In the genomic region with DNA sequence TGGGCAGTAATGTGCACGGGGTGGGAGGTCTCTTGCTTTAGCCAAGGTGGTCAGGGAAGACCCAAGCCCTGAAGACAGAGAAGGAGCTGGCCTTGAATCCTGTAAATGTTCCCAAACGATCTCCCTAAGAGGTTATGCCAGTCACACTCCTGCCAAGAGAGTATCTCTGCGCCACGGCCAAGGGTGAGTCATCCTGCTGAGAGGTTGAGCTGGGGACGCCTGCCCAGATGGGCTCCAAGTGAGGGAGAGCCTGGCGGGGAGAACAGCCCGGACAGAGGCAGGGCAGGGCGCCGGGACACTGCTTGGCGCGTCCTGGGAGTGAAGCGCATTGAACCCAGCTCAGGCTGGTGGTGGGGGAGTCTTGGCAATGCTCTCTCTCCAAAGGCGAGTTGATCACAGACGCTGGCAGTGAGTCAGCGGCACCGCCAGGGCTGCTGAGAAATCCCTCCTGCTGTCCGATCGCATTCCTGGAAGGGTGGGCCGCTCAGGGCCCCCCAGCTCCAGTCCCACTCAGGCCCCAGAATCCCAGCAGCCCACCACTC, we compare ENCODE assay signal across 8 cellular contexts. TPM values are rescaled to one million over a fixed set of nuclear protein-coding genes. Genes with fewer than 3 reads are reported as not detected.
DNase-seq lines count a peak whose midpoint lies in the region; ATAC-seq, FAIRE-seq and TF ChIP-seq lines count a peak whose summit lies in the region.

No MANE protein-coding gene starts in this region.

- no peak for TF ChIP-seq POLR2A in K562 (conservative IDR thresholded peaks at IDR 0.05)

- H3K36me3 ChIP-seq in HUES48 (ENCODE audit: control insufficient read depth, insufficient read depth, low read length) = no peaks in the 10 kb centered on the region
- no peaks in the 10 kb centered on the region for H3K36me3 ChIP-seq in K562 (ENCODE audit: control insufficient read depth, insufficient read depth, low read length)
- no peaks in the 10 kb centered on the region for H3K36me3 ChIP-seq in iPS-20b (ENCODE audit: insufficient read depth, low read depth, low read length)
- H3K36me3 ChIP-seq in smooth muscle cell (ENCODE audit: low read depth) = no peaks in the 10 kb centered on the region

- H3K79me2 ChIP-seq in K562 (ENCODE audit: control insufficient read depth, insufficient read depth, low read length) (no peaks in the 10 kb centered on the region), smooth muscle cell (ENCODE audit: low read depth) (no peaks in the 10 kb centered on the region)

- 6% methylated on average over 19 of the region's 19 CpGs for WGBS in K562 (ENCODE audit: insufficient coverage, low coverage, missing lambda C conversion rate)
- WGBS in smooth muscle cell (ENCODE audit: low lambda C conversion rate) = 3% methylated on average over 18 of the region's 19 CpGs

- TF ChIP-seq RAD21 in K562 (CRISPR knock-in tag; conservative IDR thresholded peaks at IDR 0.05 in 1 of 2, IDR thresholded peaks at IDR 0.05 in 1 of 2) = no peak

- H3K27me3 ChIP-seq in HUES48 (ENCODE audit: control insufficient read depth, insufficient read depth, low read length) (no peaks in the 10 kb centered on the region), K562 (ENCODE audit: control insufficient read depth in 2 of 2, insufficient read depth in 2 of 2, low read length in 2 of 2) (no peaks in the 10 kb centered on the region), iPS-20b (ENCODE audit: insufficient read depth, low read length) (no peaks in the 10 kb centered on the region), smooth muscle cell (ENCODE audit: low read depth) (no peaks in the 10 kb centered on the region)

- in situ Hi-C loops in K562 (cut with MboI) = no loop called here

- POLR2A ChIA-PET in K562 (lab: Yijun Ruan, JAX) = interaction anchor here (0.5 to 1.4 kb wide), 4 partner anchors 16 to 756 kb away, joined by 3 to 5 read pairs (median 3); no protein-coding TSS in a partner anchor

- no peaks in the 10 kb centered on the region for H4K20me1 ChIP-seq in K562 (replicated peaks; ENCODE audit: control insufficient read depth, insufficient read depth, low read length)
- H4K20me1 ChIP-seq in smooth muscle cell (ENCODE audit: low read depth) = no peaks in the 10 kb centered on the region

- H3K9me3 ChIP-seq in HUES48 (ENCODE audit: control insufficient read depth, insufficient read depth, low read length) (no peaks in the 10 kb centered on the region), K562 (replicated peaks; ENCODE audit: control insufficient read depth, insufficient read depth, low read depth, low read length) (no peaks in the 10 kb centered on the region), iPS-20b (ENCODE audit: insufficient read depth, low read depth, low read length) (no peaks in the 10 kb centered on the region), smooth muscle cell (replicated peaks; ENCODE audit: low read depth) (no peaks in the 10 kb centered on the region)

- CTCF ChIA-PET in K562 (lab: Yijun Ruan, JAX; ENCODE audit: low intra/inter-chr PET ratio) = no interaction called here

- H3K4me3 ChIP-seq in HUES48 (ENCODE audit: low read depth, low read length) = peak overlapping the region; percentile 49
- no peak overlapping the region for H3K4me3 ChIP-seq in K562
- H3K4me3 ChIP-seq in iPS-20b (ENCODE audit: low read length) = peak overlapping the region; percentile 33; the same call in 1 of the 2 replicates
- H3K4me3 ChIP-seq in smooth muscle cell = no peak overlapping the region

- peak; percentile 46 for FAIRE-seq in K562 (lab: Jason Lieb, UNC)

- peak overlapping the region; percentile 80; the same call in 1 of the 2 replicates for H2AFZ ChIP-seq in K562 (ENCODE audit: low read depth, low read length)
- H2AFZ ChIP-seq in smooth muscle cell (ENCODE audit: low read depth) = peak overlapping the region; percentile 84

- H3K9ac ChIP-seq in HUES48 (ENCODE audit: low read depth, low read length) = peak overlapping the region; percentile 54
- peak overlapping the region; percentile 5 to 93; a peak in 3 of 4 replicates for H3K9ac ChIP-seq in K562 (ENCODE audit: insufficient read depth in 1 of 2, low read depth in 2 of 2, low read length in 2 of 2)
- peak overlapping the region; percentile 50; the same call in 1 of the 2 replicates for H3K9ac ChIP-seq in iPS-20b (ENCODE audit: low read depth, low read length)
- peak overlapping the region; percentile 55 for H3K9ac ChIP-seq in smooth muscle cell (ENCODE audit: low read depth)

- H3K9me1 ChIP-seq in K562 (ENCODE audit: control insufficient read depth, insufficient read depth, low read length) = no peaks in the 10 kb centered on the region

- peak overlapping the region; percentile 75 for H3K27ac ChIP-seq in HUES48 (ENCODE audit: low read depth, low read length)
- H3K27ac ChIP-seq in K562 (ENCODE audit: extremely low read depth, low read depth, low read length) = no peak overlapping the region; the same call in 2 of the 3 replicates
- H3K27ac ChIP-seq in iPS-20b (ENCODE audit: low read length) = no peak overlapping the region
- H3K27ac ChIP-seq in smooth muscle cell (ENCODE audit: low read depth) = peak overlapping the region; percentile 91

- peak; percentile 76 for ATAC-seq in K562
- ATAC-seq in HG03159 (IDR thresholded peaks at IDR 0.05; ENCODE audit: unreplicated experiment) = no peak

- no peak for TF ChIP-seq EP300 in K562 (IDR thresholded peaks at IDR 0.05; ENCODE audit: low read length)

- peaks cover 16% of the 10 kb centered on the region for H3K4me1 ChIP-seq in HUES48 (ENCODE audit: control insufficient read depth, insufficient read depth, low read length)
- H3K4me1 ChIP-seq in K562 (replicated peaks in 1 of 2; ENCODE audit: control insufficient read depth in 2 of 2, insufficient read depth in 2 of 2, low read length in 2 of 2) = peaks cover 16 to 19% of the 10 kb centered on the region in 2 experiments; a peak in 4 of 5 replicates
- 0 out of 2 replicates have a peak, but pooled peaks cover 4% of the 10 kb centered on the region for H3K4me1 ChIP-seq in iPS-20b (ENCODE audit: insufficient read depth, low read length)
- peaks cover 7% of the 10 kb centered on the region for H3K4me1 ChIP-seq in smooth muscle cell (ENCODE audit: low read depth)

- peak; percentile 88 for DNase-seq in AG08396 (ENCODE audit: low spot score)
- DNase-seq in K562 (ENCODE audit: extremely low read depth in 1 of 4, low spot score in 3 of 4) = peak; percentile 52 to 62 (median 58)
- DNase-seq in smooth muscle cell (lab: John Stamatoyannopoulos, UW; ENCODE audit: unreplicated experiment) = peak; percentile 54
- no peak for DNase-seq in activated T-cell treated with anti-CD3 and anti-CD28 coated beads, Interleukin-2, amount 50 U/mL, for 48 hours
- no peak for DNase-seq in NCI-H748 treated with DMSO at 0.1 percent for 48 hours (lab: John Stamatoyannopoulos, UW)

- peak in 1 of 3 experiments; percentile 0; a peak in 1 of 6 replicates for TF ChIP-seq CTCF in K562 (IDR thresholded peaks at IDR 0.05 in 2 of 3, conservative IDR thresholded peaks at IDR 0.05 in 1 of 3; ENCODE audit: insufficient read depth in 2 of 3, low read depth in 1 of 3, low read length in 3 of 3)
- no peak for TF ChIP-seq CTCF in smooth muscle cell (IDR thresholded peaks at IDR 0.05; ENCODE audit: borderline replicate concordance, insufficient read depth, poor library complexity, severe bottlenecking)

- no TSS peak for BruUV-seq in K562 (replicated peaks; lab: Mats Ljungman, UMichigan)

- intact Hi-C loops in K562 (cut with micrococcal nuclease) = no loop called here

- peak overlapping the region; percentile 57 for H3K4me2 ChIP-seq in K562 (ENCODE audit: insufficient read depth, low read length)
- H3K4me2 ChIP-seq in smooth muscle cell = peak overlapping the region; percentile 69

- peaks cover 29% of the 10 kb centered on the region for H3F3A ChIP-seq in smooth muscle cell (ENCODE audit: low read depth)

RNA-seq across cellular contexts. Expression of a gene that starts 16.4 kb away (rescaled TPM):
- not detected in 2 replicates for total RNA-seq in K562 (2011; cell fraction: chromatin; rRNA removed; ENCODE audit: low replicate concordance)
- not detected in 2 replicates for total RNA-seq in K562 (2011; cell fraction: nucleolus; rRNA removed)
- total RNA-seq in K562 (2011; cell fraction: nucleoplasm; rRNA removed) = 0.37 TPM in 1 of 2 replicates, not detected in the other
- total RNA-seq in K562 (2014; rRNA removed) (0.37 and 0.54 TPM in 2 replicates), K562 (2014; rRNA removed; fragmentation: Illumina TruSeq; extraction: Trizol) (0.22 TPM in 1 of 2 replicates, not detected in the other), K562 (2015; rRNA removed; fragmentation: Illumina TruSeq; extraction: Trizol) (0.26 TPM in 1 of 2 replicates, not detected in the other), K562 (2021) (0.42 and 0.62 TPM in 2 replicates), smooth muscle cell (1.7 TPM in 1 of 2 replicates, not detected in the other)
- polyA plus RNA-seq in K562 (2011; rRNA removed) (0.38 and 0.46 TPM in 2 replicates), K562 (2014; fragmentation: Illumina TruSeq; extraction: Trizol) (0.09 and 0.28 TPM in 2 replicates), K562 (2014; fragmentation: Nextera tagmentation; extraction: Ambion mirVana) (under 1 TPM in 1 of 2 experiments, not detected in 1; 0.14 TPM), K562 (2014; rRNA removed) (0.11 and 0.32 TPM in 2 replicates), smooth muscle cell (0.13 and 2.3 TPM in 2 replicates)
- polyA plus RNA-seq in K562 (2011; cell fraction: cytosol; rRNA removed) = 0.37 and 1.5 TPM in 2 replicates
- 0.10 and 0.14 TPM in 2 replicates for polyA plus RNA-seq in K562 (2011; cell fraction: nucleus; rRNA removed)
- polyA plus RNA-seq in K562 (2012) = 0.53 and 1.2 TPM in 2 replicates
- polyA minus RNA-seq in K562 (2011; rRNA and poly(A)+ RNA removed) = 0.30 TPM in 1 of 2 replicates, not detected in the other
- not detected in 2 replicates for polyA minus RNA-seq in K562 (2011; cell fraction: cytosol; rRNA and poly(A)+ RNA removed)
- not detected in 2 replicates for polyA minus RNA-seq in K562 (2011; cell fraction: nucleus; rRNA and poly(A)+ RNA removed)

RNA-seq across cellular contexts. Expression of a gene that starts 38.1 kb away (rescaled TPM):
- not detected in 2 replicates for total RNA-seq in K562 (2011; cell fraction: chromatin; rRNA removed; ENCODE audit: low replicate concordance)
- total RNA-seq in K562 (2011; cell fraction: nucleolus; rRNA removed) = not detected in 2 replicates
- not detected in 2 replicates for total RNA-seq in K562 (2011; cell fraction: nucleoplasm; rRNA removed)
- total RNA-seq in K562 (2014; rRNA removed) (not detected in 2 replicates), K562 (2014; rRNA removed; fragmentation: Illumina TruSeq; extraction: Trizol) (not detected in 2 replicates), K562 (2015; rRNA removed; fragmentation: Illumina TruSeq; extraction: Trizol) (not detected in 2 replicates), K562 (2021) (not detected in 2 replicates), smooth muscle cell (not detected in 2 replicates)
- polyA plus RNA-seq in K562 (2011; rRNA removed) (not detected in 2 replicates), K562 (2014; fragmentation: Illumina TruSeq; extraction: Trizol) (not detected in 2 replicates), K562 (2014; fragmentation: Nextera tagmentation; extraction: Ambion mirVana) (not detected), K562 (2014; rRNA removed) (not detected in 2 replicates), smooth muscle cell (0.43 TPM in 1 of 2 replicates, not detected in the other)
- polyA plus RNA-seq in K562 (2011; cell fraction: cytosol; rRNA removed) = 0.09 TPM in 1 of 2 replicates, not detected in the other
- not detected in 2 replicates for polyA plus RNA-seq in K562 (2011; cell fraction: nucleus; rRNA removed)
- not detected in 2 replicates for polyA plus RNA-seq in K562 (2012)
- not detected in 2 replicates for polyA minus RNA-seq in K562 (2011; rRNA and poly(A)+ RNA removed)
- polyA minus RNA-seq in K562 (2011; cell fraction: cytosol; rRNA and poly(A)+ RNA removed) = not detected in 2 replicates
- polyA minus RNA-seq in K562 (2011; cell fraction: nucleus; rRNA and poly(A)+ RNA removed) = not detected in 2 replicates

RNA-seq across cellular contexts. Expression of a gene that starts 46.5 kb away (rescaled TPM):
- 1.9 and 6.0 TPM in 2 replicates for total RNA-seq in K562 (2011; cell fraction: chromatin; rRNA removed; ENCODE audit: low replicate concordance)
- 3.4 and 7.2 TPM in 2 replicates for total RNA-seq in K562 (2011; cell fraction: nucleolus; rRNA removed)
- total RNA-seq in K562 (2011; cell fraction: nucleoplasm; rRNA removed) = 6.5 and 9.6 TPM in 2 replicates
- total RNA-seq in K562 (2014; rRNA removed) (0.82 TPM in 1 of 2 replicates, not detected in the other), K562 (2014; rRNA removed; fragmentation: Illumina TruSeq; extraction: Trizol) (0.29 TPM in 1 of 2 replicates, not detected in the other), K562 (2015; rRNA removed; fragmentation: Illumina TruSeq; extraction: Trizol) (0.45 and 0.87 TPM in 2 replicates), K562 (2021) (0.71 and 1.3 TPM in 2 replicates), smooth muscle cell (0.49 and 0.72 TPM in 2 replicates)
- polyA plus RNA-seq in K562 (2011; rRNA removed) (0.15 TPM in 2 replicates), K562 (2014; fragmentation: Illumina TruSeq; extraction: Trizol) (not detected in 2 replicates), K562 (2014; fragmentation: Nextera tagmentation; extraction: Ambion mirVana) (not detected), K562 (2014; rRNA removed) (0.04 and 0.19 TPM in 2 replicates), smooth muscle cell (0.49 and 2.0 TPM in 2 replicates)
- polyA plus RNA-seq in K562 (2011; cell fraction: cytosol; rRNA removed) = 0.04 TPM in 1 of 2 replicates, not detected in the other
- 0.18 and 1.2 TPM in 2 replicates for polyA plus RNA-seq in K562 (2011; cell fraction: nucleus; rRNA removed)
- polyA plus RNA-seq in K562 (2012) = 0.13 and 0.14 TPM in 2 replicates
- not detected in 2 replicates for polyA minus RNA-seq in K562 (2011; rRNA and poly(A)+ RNA removed)
- polyA minus RNA-seq in K562 (2011; cell fraction: cytosol; rRNA and poly(A)+ RNA removed) = not detected in 2 replicates
- 2.4 and 4.2 TPM in 2 replicates for polyA minus RNA-seq in K562 (2011; cell fraction: nucleus; rRNA and poly(A)+ RNA removed)

RNA-seq across cellular contexts. Expression of a gene that starts 50.6 kb away (rescaled TPM):
- total RNA-seq in K562 (2011; cell fraction: chromatin; rRNA removed; ENCODE audit: low replicate concordance) = 185 and 358 TPM in 2 replicates
- total RNA-seq in K562 (2011; cell fraction: nucleolus; rRNA removed) = 779 and 884 TPM in 2 replicates
- total RNA-seq in K562 (2011; cell fraction: nucleoplasm; rRNA removed) = 712 and 996 TPM in 2 replicates
- total RNA-seq in K562 (2014; rRNA removed) (2,565 and 3,619 TPM in 2 replicates), K562 (2014; rRNA removed; fragmentation: Illumina TruSeq; extraction: Trizol) (1,358 and 1,367 TPM in 2 replicates), K562 (2015; rRNA removed; fragmentation: Illumina TruSeq; extraction: Trizol) (2,022 and 2,084 TPM in 2 replicates), K562 (2021) (2,028 and 2,113 TPM in 2 replicates), smooth muscle cell (1,279 and 1,519 TPM in 2 replicates)
- polyA plus RNA-seq in K562 (2011; rRNA removed) (1,530 and 1,971 TPM in 2 replicates), K562 (2014; fragmentation: Illumina TruSeq; extraction: Trizol) (1,653 and 2,262 TPM in 2 replicates), K562 (2014; fragmentation: Nextera tagmentation; extraction: Ambion mirVana) (100 to 1,000 TPM; 312 to 402 TPM), K562 (2014; rRNA removed) (2,460 and 2,635 TPM in 2 replicates), smooth muscle cell (666 and 762 TPM in 2 replicates)
- polyA plus RNA-seq in K562 (2011; cell fraction: cytosol; rRNA removed) = 2,544 and 3,068 TPM in 2 replicates
- 847 and 901 TPM in 2 replicates for polyA plus RNA-seq in K562 (2011; cell fraction: nucleus; rRNA removed)
- 2,553 and 4,056 TPM in 2 replicates for polyA plus RNA-seq in K562 (2012)
- polyA minus RNA-seq in K562 (2011; rRNA and poly(A)+ RNA removed) = 413 and 534 TPM in 2 replicates
- 805 and 1,017 TPM in 2 replicates for polyA minus RNA-seq in K562 (2011; cell fraction: cytosol; rRNA and poly(A)+ RNA removed)
- polyA minus RNA-seq in K562 (2011; cell fraction: nucleus; rRNA and poly(A)+ RNA removed) = 167 and 323 TPM in 2 replicates

RNA-seq across cellular contexts. Expression of a gene that starts 50.9 kb away (rescaled TPM):
- 16.1 and 40.7 TPM in 2 replicates for total RNA-seq in K562 (2011; cell fraction: chromatin; rRNA removed; ENCODE audit: low replicate concordance)
- 26.3 and 31.7 TPM in 2 replicates for total RNA-seq in K562 (2011; cell fraction: nucleolus; rRNA removed)
- total RNA-seq in K562 (2011; cell fraction: nucleoplasm; rRNA removed) = 25.7 and 33.8 TPM in 2 replicates
- 4.0 and 8.2 TPM in 2 replicates for total RNA-seq in K562 (2014; rRNA removed)
- total RNA-seq in K562 (2014; rRNA removed; fragmentation: Illumina TruSeq; extraction: Trizol) = 2.1 and 2.9 TPM in 2 replicates
- 5.4 and 5.5 TPM in 2 replicates for total RNA-seq in K562 (2015; rRNA removed; fragmentation: Illumina TruSeq; extraction: Trizol)
- total RNA-seq in K562 (2021) = 13.9 and 15.2 TPM in 2 replicates
- 2.0 and 3.5 TPM in 2 replicates for polyA plus RNA-seq in K562 (2011; rRNA removed)
- polyA plus RNA-seq in K562 (2011; cell fraction: cytosol; rRNA removed) = 2.7 and 9.3 TPM in 2 replicates
- polyA plus RNA-seq in K562 (2011; cell fraction: nucleus; rRNA removed) = 11.1 and 18.6 TPM in 2 replicates
- polyA plus RNA-seq in K562 (2012) = 7.0 and 7.3 TPM in 2 replicates
- polyA plus RNA-seq in K562 (2014; fragmentation: Illumina TruSeq; extraction: Trizol) = 2.6 and 6.4 TPM in 2 replicates
- under 1 TPM; 0.10 to 0.17 TPM for polyA plus RNA-seq in K562 (2014; fragmentation: Nextera tagmentation; extraction: Ambion mirVana)
- polyA plus RNA-seq in K562 (2014; rRNA removed) = 9.0 and 10.8 TPM in 2 replicates
- 2.8 and 3.5 TPM in 2 replicates for polyA minus RNA-seq in K562 (2011; rRNA and poly(A)+ RNA removed)
- polyA minus RNA-seq in K562 (2011; cell fraction: cytosol; rRNA and poly(A)+ RNA removed) = 5.3 and 7.7 TPM in 2 replicates
- polyA minus RNA-seq in K562 (2011; cell fraction: nucleus; rRNA and poly(A)+ RNA removed) = 8.6 and 9.6 TPM in 2 replicates
- total RNA-seq in smooth muscle cell = 4.0 and 8.2 TPM in 2 replicates
- polyA plus RNA-seq in smooth muscle cell = 9.3 and 13.8 TPM in 2 replicates

Comparison
In these comparisons a context has a peak if more than half of its experiments do, and no peak if none do; other contexts are left out.
1. DNase-seq: peak in AG08396 (single experiment), K562 (4 of 4) and smooth muscle cell (single experiment); none in activated T-cell treated with anti-CD3 and anti-CD28 coated beads, Interleukin-2, amount 50 U/mL, for 48 hours (0 of 2) and NCI-H748 treated with DMSO at 0.1 percent for 48 hours (single experiment).
2. H3K27ac ChIP-seq: peak in HUES48 (single experiment) and smooth muscle cell (single experiment); none in K562 (single experiment) and iPS-20b (single experiment).
3. H3K4me3 ChIP-seq: peak in HUES48 (single experiment) and iPS-20b (single experiment); none in K562 (single experiment) and smooth muscle cell (single experiment).
4. Peak in every context shown above with its lines, with median percentiles within 50 percentile points of each other: H3K9ac ChIP-seq.